18 cellular contexts compared by ENCODE assay signal in genomic region chr3:194267744-194268658, GRCh38.
DNase-seq lines count a peak whose midpoint lies in the region; ATAC-seq and TF ChIP-seq lines count a peak whose summit lies in the region.
"Had no signal": no experiment of that assay in that cellular context is flagged by ENCODE, and none has a peak within 500 bp of the region (broad histone marks: within the 10 kb centered on the region; RNA-seq: fewer than 3 reads in every experiment).

No MANE protein-coding gene starts in this region.

- DNase-seq in activated effector memory CD4-positive, alpha-beta T cell treated with anti-CD3 and anti-CD28 coated beads, Interleukin-2, amount 50 U/mL, for 16 hours: peak; percentile 27
- DNase-seq in activated effector memory CD4-positive, alpha-beta T cell treated with Interleukin-2 at 50 U/mL for 16 hours: no peak
- DNase-seq in Right ventricle myocardium superior: peak; percentile 87
- DNase-seq in neural crest cell (ENCODE audit: low read depth, low spot score): no peak
- peak; percentile 47 for DNase-seq in ureter (ENCODE audit: low spot score)
- DNase-seq in iPS-NIHi11 (ENCODE audit: low spot score): no peak
- DNase-seq: activated CD4-positive, alpha-beta T cell treated with anti-CD3 and anti-CD28 coated beads, Interleukin-2, amount 10 ng/mL, durations not matched to agents 24 days and 14 days; anterior cingulate cortex; CD4-positive, alpha-beta memory T cell; midbrain; NCI-H1436 treated with DMSO at 0.1 percent for 48 hours; NCI-H524; stimulated activated CD4-positive, alpha-beta T cell treated with anti-CD3 and anti-CD28 coated beads, Interleukin-2, amount 100 ng/mL, for 24 hours; T-helper 2 cell had no signal

- H3K27me3 Mint-ChIP-seq in neural crest cell (ENCODE audit: low read depth): peaks cover 28% of the 10 kb centered on the region
- H3K27me3 Mint-ChIP-seq: progenitor cell of endocrine pancreas, type B pancreatic cell had no signal

- H3K9me3 Mint-ChIP-seq in neural crest cell: no peaks in the 10 kb centered on the region
- H3K9me3 Mint-ChIP-seq: activated CD4-positive, alpha-beta T cell treated with anti-CD3 and anti-CD28 coated beads, Interleukin-2, amount 10 ng/mL, durations not matched to agents 24 days and 14 days; type B pancreatic cell had no signal

- peak overlapping the region; percentile 21 for H3K27ac Mint-ChIP-seq in neural crest cell (ENCODE audit: unreplicated experiment)
- H3K27ac Mint-ChIP-seq: activated CD4-positive, alpha-beta T cell treated with anti-CD3 and anti-CD28 coated beads, Interleukin-2, amount 10 ng/mL, durations not matched to agents 24 days and 14 days had no signal

- no peaks in the 10 kb centered on the region for H3K36me3 Mint-ChIP-seq in neural crest cell (ENCODE audit: low read depth)
- H3K36me3 Mint-ChIP-seq: CD4-positive, alpha-beta memory T cell; type B pancreatic cell had no signal

- H3K4me3 Mint-ChIP-seq in neural crest cell: no peak overlapping the region
- H3K4me3 Mint-ChIP-seq: activated CD4-positive, alpha-beta T cell treated with anti-CD3 and anti-CD28 coated beads, Interleukin-2, amount 10 ng/mL, durations not matched to agents 24 days and 14 days; CD4-positive, alpha-beta memory T cell; type B pancreatic cell had no signal

- TF ChIP-seq CTCF in neural crest cell (conservative IDR thresholded peaks at IDR 0.05): no peak

- ATAC-seq in Right ventricle myocardium superior (ENCODE audit: poor library complexity): peak; percentile 18
- no peak for ATAC-seq in HG03457 (IDR thresholded peaks at IDR 0.05; ENCODE audit: unreplicated experiment)
- no peak for ATAC-seq in esophagus mucosa

- peaks cover 70% of the 10 kb centered on the region for H3K4me1 Mint-ChIP-seq in neural crest cell

- intact Hi-C loops in Right ventricle myocardium superior (cut with DNase I): loop anchor here (5.0 kb wide), 1 partner anchor 131 kb away; the partner anchor contains the start of gene HES1

Comparison
In these comparisons a context has a peak if more than half of its experiments do, and no peak if none do; other contexts are left out.
1. DNase-seq: peak in activated effector memory CD4-positive, alpha-beta T cell treated with anti-CD3 and anti-CD28 coated beads, Interleukin-2, amount 50 U/mL, for 16 hours (single experiment), Right ventricle myocardium superior (single experiment) and ureter (single experiment); none in activated effector memory CD4-positive, alpha-beta T cell treated with Interleukin-2 at 50 U/mL for 16 hours (single experiment), neural crest cell (single experiment) and iPS-NIHi11 (single experiment).